ENCODE assay signal across 35 cellular contexts in the genomic region with DNA sequence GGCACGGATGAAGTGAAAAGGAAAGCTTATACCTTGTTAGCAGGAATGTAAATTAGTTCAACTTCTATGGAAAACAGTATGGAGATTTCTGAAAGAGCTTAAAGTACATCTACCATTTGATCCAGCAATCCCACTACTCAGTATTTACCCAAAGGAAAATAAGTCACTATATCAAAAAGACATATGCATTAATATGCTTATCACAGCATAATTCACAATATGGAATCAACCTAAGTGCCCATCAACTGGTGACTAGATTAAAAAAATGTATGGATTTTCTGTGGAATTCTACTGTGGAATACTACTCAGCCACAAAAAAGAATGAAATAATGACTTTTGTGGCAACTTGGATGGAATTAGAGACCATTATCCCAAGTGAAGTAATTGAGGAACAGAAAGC.
"Had no signal": no experiment of that assay in that cellular context is flagged by ENCODE, and none has a peak within 500 bp of the region (broad histone marks: within the 10 kb centered on the region; RNA-seq: fewer than 3 reads in every experiment).

No MANE protein-coding gene starts in this region.

- H3K36me3 ChIP-seq: MG63 had no signal

- DNase-seq: Kasumi-1, MG63, MM.1S, MV-4-11, NCI-H1048, NCI-H1092, NCI-H1092 treated with DMSO at 0.1 percent for 48 hours, NCI-H1105, NCI-H1105 treated with DMSO at 0.1 percent for 48 hours, NCI-H1417, NCI-H1417 treated with DMSO at 0.1 percent for 48 hours, NCI-H1436, NCI-H1436 treated with DMSO at 0.1 percent for 48 hours, NCI-H146, NCI-H1694, NCI-H1694 treated with DMSO at 0.1 percent for 48 hours, NCI-H187, NCI-H187 treated with DMSO at 0.1 percent for 48 hours, NCI-H1930, NCI-H2029, NCI-H2029 treated with DMSO at 0.1 percent for 48 hours, NCI-H2081, NCI-H2081 treated with DMSO at 0.1 percent for 48 hours, NCI-H2107, NCI-H2171, NCI-H2171 treated with DMSO at 0.1 percent for 48 hours, NCI-H2227 treated with DMSO at 0.1 percent for 48 hours, NCI-H226, NCI-H345, NCI-H446, NCI-H446 treated with DMSO at 0.1 percent for 48 hours, NCI-H510A, NCI-H510A treated with DMSO at 0.1 percent for 48 hours, NCI-H524, NCI-H524 treated with DMSO at 0.1 percent for 48 hours had no signal

- H3K9me3 ChIP-seq: MG63 had no signal

- H3K27me3 ChIP-seq: MG63 had no signal

- H3K4me3 ChIP-seq: MG63 had no signal
